In genomic region chr12:132633398-132633797, GRCh38 we compare ENCODE assay signal across 31 cellular contexts. TPM values are rescaled to one million over a fixed set of nuclear protein-coding genes. Genes with fewer than 3 reads are reported as not detected.
A peak's percentile ranks its signal among the peaks of the same experiment; 100 is the strongest.
DNase-seq lines count a peak whose midpoint lies in the region; ATAC-seq and TF ChIP-seq lines count a peak whose summit lies in the region.
"Had no signal": no experiment of that assay in that cellular context is flagged by ENCODE, and none has a peak within 500 bp of the region (broad histone marks: within the 10 kb centered on the region; RNA-seq: fewer than 3 reads in every experiment).

No MANE protein-coding gene starts in this region.

- TF ChIP-seq CTCF in OCI-LY7 (conservative IDR thresholded peaks at IDR 0.05; ENCODE audit: low read length) (peak; percentile 43; the same call in 1 of the 2 replicates), osteoblast (IDR thresholded peaks at IDR 0.05; ENCODE audit: extremely low read depth, low read depth, low read length) (no peak)

- H3K79me2 ChIP-seq in OCI-LY7 (ENCODE audit: insufficient read depth, low read depth, low read length) (no peaks in the 10 kb centered on the region), osteoblast (ENCODE audit: insufficient read depth, low read length) (no peaks in the 10 kb centered on the region)

- peak; percentile 43 for ATAC-seq in GM19395 (IDR thresholded peaks at IDR 0.05; ENCODE audit: unreplicated experiment)
- no peak for ATAC-seq in HG03159 (IDR thresholded peaks at IDR 0.05; ENCODE audit: unreplicated experiment)
- ATAC-seq in HG02884 (IDR thresholded peaks at IDR 0.05; ENCODE audit: unreplicated experiment): no peak
- ATAC-seq: GM12878, GM23338 had no signal

- H3K4me1 ChIP-seq in OCI-LY7 (ENCODE audit: insufficient read depth, low read length, poor library complexity, severe bottlenecking) (peaks cover 64% of the 10 kb centered on the region), osteoblast (ENCODE audit: insufficient read depth, low read length) (no peaks in the 10 kb centered on the region)
- H3K4me1 ChIP-seq: Caco-2, SJSA1 had no signal

- H4K20me1 ChIP-seq in OCI-LY7 (ENCODE audit: insufficient read depth, low read length) (no peaks in the 10 kb centered on the region), osteoblast (ENCODE audit: insufficient read depth, low read length) (no peaks in the 10 kb centered on the region)

- no peaks in the 10 kb centered on the region for H3K27me3 ChIP-seq in osteoblast (ENCODE audit: insufficient read depth, low read length)
- H3K27me3 ChIP-seq: SJSA1 had no signal

- H3K4me2 ChIP-seq in OCI-LY7 (ENCODE audit: low read length): peak overlapping the region; percentile 63
- H3K4me2 ChIP-seq in osteoblast (ENCODE audit: insufficient read depth, low read length): no peak overlapping the region
- H3K4me2 ChIP-seq: GM23338 had no signal

- intact Hi-C loops in OCI-LY7 (cut with micrococcal nuclease; ENCODE audit: unreplicated experiment): loop anchor here (1.0 to 2.0 kb wide), 4 partner anchors 19 to 188 kb away; no protein-coding TSS in a partner anchor

- peaks cover 93% of the 10 kb centered on the region for H3K36me3 ChIP-seq in OCI-LY7 (ENCODE audit: insufficient read depth, low read length)
- H3K36me3 ChIP-seq in osteoblast (ENCODE audit: insufficient read depth, low read length): peaks cover 36% of the 10 kb centered on the region

- H3K27ac ChIP-seq in OCI-LY7 (ENCODE audit: low read depth, low read length, poor library complexity, severe bottlenecking) (peak overlapping the region; percentile 100), osteoblast (ENCODE audit: low read depth, low read length) (no peak overlapping the region)
- H3K27ac ChIP-seq: HL-60, SJSA1 had no signal

- POLR2A ChIA-PET in OCI-LY7 (lab: Charles Lee): interaction anchor here (0.6 to 2.9 kb wide), 7 partner anchors 11 to 405 kb away, joined by 3 to 20 read pairs (median 3); no protein-coding TSS in a partner anchor

- BruUV-seq in OCI-LY7 (replicated peaks; lab: Mats Ljungman, UMichigan): no TSS peak

- H3K9me3 ChIP-seq in OCI-LY7 (ENCODE audit: low read length) (no peaks in the 10 kb centered on the region), osteoblast (ENCODE audit: low read depth, low read length) (no peaks in the 10 kb centered on the region)
- H3K9me3 ChIP-seq: Caco-2, SJSA1 had no signal

- H3K4me3 ChIP-seq in OCI-LY7 (ENCODE audit: low read depth, low read length, poor library complexity, severe bottlenecking): peak overlapping the region; percentile 33
- H3K4me3 ChIP-seq in osteoblast (ENCODE audit: insufficient read depth, low read length): no peak overlapping the region
- H3K4me3 ChIP-seq: GM12878, GM23338, SJSA1 had no signal

- no peak overlapping the region for H2AFZ ChIP-seq in OCI-LY7 (ENCODE audit: low read length)
- no peak overlapping the region for H2AFZ ChIP-seq in osteoblast (ENCODE audit: low read length)
- H2AFZ ChIP-seq: GM23338 had no signal

- no peaks in the 10 kb centered on the region for H3K9me2 ChIP-seq in OCI-LY7 (ENCODE audit: insufficient read depth, low read length)

- CTCF ChIA-PET in OCI-LY7 (lab: Charles Lee; ENCODE audit: unreplicated experiment): interaction anchor here (0.6 to 1.4 kb wide), 3 partner anchors 12 to 24 kb away, joined by 3 read pairs; no protein-coding TSS in a partner anchor

- DNase-seq in OCI-LY7 (ENCODE audit: low spot score) (peak; percentile 83), osteoblast (ENCODE audit: insufficient read length, low spot score, missing footprints) (peak; percentile 65), NCI-H446 (lab: John Stamatoyannopoulos, UW) (no peak)
- no peak for DNase-seq in activated CD4-positive, alpha-beta T cell treated with anti-CD3 and anti-CD28 coated beads for 4 hours
- DNase-seq: AML-193; C1 segment of cervical spinal cord; Caco-2; CD4-positive, alpha-beta memory T cell; DMS 273 treated with DMSO at 0.1 percent for 48 hours; DMS79; EL; GDM1; H9; Karpas-422; NCI-H1092 treated with DMSO at 0.1 percent for 48 hours; NCI-H1436; NCI-H187; NCI-H2081 treated with DMSO at 0.1 percent for 48 hours; NCI-H2171; NCI-H226; NCI-H510A treated with DMSO at 0.1 percent for 48 hours; NCI-H774; Right ventricle myocardium superior; RPMI8226 had no signal

RNA-seq across cellular contexts. Expression of gene P2RX2, which starts 14.8 kb away (rescaled TPM):
- total RNA-seq in OCI-LY7 (2014; rRNA removed; shearing (Covaris generic)): not detected in 2 replicates
- not detected in 2 replicates for total RNA-seq in OCI-LY7 (2022)
- total RNA-seq in osteoblast: not detected in 2 replicates
- total RNA-seq: Caco-2; CD4-positive, alpha-beta memory T cell; GM12878; Right ventricle myocardium superior; SJSA1 had no signal

RNA-seq across cellular contexts. Expression of gene LRCOL1, which starts 23.0 kb away (rescaled TPM):
- total RNA-seq in OCI-LY7 (2014; rRNA removed; shearing (Covaris generic)): not detected in 2 replicates
- total RNA-seq in OCI-LY7 (2022) (not detected in 2 replicates), osteoblast (not detected in 2 replicates)
- total RNA-seq: Caco-2; CD4-positive, alpha-beta memory T cell; GM12878; H9; Right ventricle myocardium superior; SJSA1 had no signal

RNA-seq across cellular contexts. Expression of gene POLE, which starts 53.7 kb away (rescaled TPM):
- 157 and 159 TPM in 2 replicates for total RNA-seq in OCI-LY7 (2014; rRNA removed; shearing (Covaris generic))
- total RNA-seq in OCI-LY7 (2022) (230 and 255 TPM in 2 replicates), osteoblast (15.2 and 22.1 TPM in 2 replicates)

RNA-seq across cellular contexts. Expression of gene PXMP2, which starts 54.0 kb away (rescaled TPM):
- 97.3 and 103 TPM in 2 replicates for total RNA-seq in OCI-LY7 (2014; rRNA removed; shearing (Covaris generic))
- total RNA-seq in OCI-LY7 (2022) (58.1 and 62.4 TPM in 2 replicates), osteoblast (10.1 and 10.6 TPM in 2 replicates)

Comparison
In these comparisons a context has a peak if more than half of its experiments do, and no peak if none do; other contexts are left out.
1. DNase-seq: peak in OCI-LY7 (single experiment) and osteoblast (single experiment); none in NCI-H446 (0 of 2) and activated CD4-positive, alpha-beta T cell treated with anti-CD3 and anti-CD28 coated beads for 4 hours (0 of 2).